ENCODE assay signal across 19 cellular contexts in the genomic region with DNA sequence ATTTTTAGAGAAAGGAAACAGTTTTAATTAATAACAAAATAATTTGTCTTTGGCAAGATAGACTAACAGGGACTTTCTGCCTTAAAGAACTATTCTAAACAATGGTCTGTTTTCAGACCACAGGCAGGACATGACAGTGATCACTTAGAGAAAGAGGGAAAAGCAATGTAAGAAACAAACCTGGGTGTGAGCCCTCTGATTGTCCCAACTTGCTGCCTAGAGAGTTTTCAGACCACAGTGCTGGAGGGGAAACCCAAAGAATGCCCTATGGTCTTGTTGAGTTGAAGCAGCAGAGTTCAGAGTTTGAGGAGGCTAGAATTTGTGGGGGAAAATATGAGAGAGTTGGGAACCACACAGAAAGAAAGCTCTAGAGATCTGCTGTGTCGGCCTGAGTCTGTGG. TPM values are rescaled to one million over a fixed set of nuclear protein-coding genes. Genes with fewer than 3 reads are reported as not detected.
DNase-seq lines count a peak whose midpoint lies in the region; ATAC-seq and TF ChIP-seq lines count a peak whose summit lies in the region.
"Had no signal": no experiment of that assay in that cellular context is flagged by ENCODE, and none has a peak within 500 bp of the region (broad histone marks: within the 10 kb centered on the region; RNA-seq: fewer than 3 reads in every experiment).

No MANE protein-coding gene starts in this region.

- ATAC-seq in activated naive CD8-positive, alpha-beta T cell treated with anti-CD3 and anti-CD28 coated beads, Interleukin-2, amount 50 U/mL, for 24 hours: peak; percentile 46
- ATAC-seq in HG02678 (IDR thresholded peaks at IDR 0.05; ENCODE audit: unreplicated experiment) (peak; percentile 41), HG02571 (IDR thresholded peaks at IDR 0.05; ENCODE audit: unreplicated experiment) (no peak), right lobe of liver (no peak)
- ATAC-seq: A549, PC-3 had no signal

- H3K27ac ChIP-seq in right lobe of liver (no peak overlapping the region), caudate nucleus (ENCODE audit: low read depth, low read length) (no peak overlapping the region), mesenchymal stem cell (ENCODE audit: low read length, poor library complexity, severe bottlenecking) (no peak overlapping the region)
- H3K27ac ChIP-seq: A549, RWPE1 had no signal

- H2AK5ac ChIP-seq in mesenchymal stem cell (ENCODE audit: low read length, severe bottlenecking): no peak overlapping the region

- H3K4me2 ChIP-seq in mesenchymal stem cell (ENCODE audit: low read length, poor library complexity, severe bottlenecking): no peak overlapping the region
- H3K4me2 ChIP-seq: A549 had no signal

- WGBS in right lobe of liver (ENCODE audit: insufficient coverage, low coverage, low lambda C conversion rate, missing lambda C conversion rate): 100% methylated on average over 1 of the region's 1 CpG
- 100% methylated on average over 1 of the region's 1 CpG for WGBS in mesenchymal stem cell

- TF ChIP-seq POLR2A in right lobe of liver (IDR thresholded peaks at IDR 0.05): no peak

- peak overlapping the region; percentile 1 for H3K27ac Mint-ChIP-seq in activated naive CD8-positive, alpha-beta T cell treated with anti-CD3 and anti-CD28 coated beads, Interleukin-2, amount 50 U/mL, for 24 hours
- H3K27ac Mint-ChIP-seq in activated naive CD8-positive, alpha-beta T cell treated with anti-CD3 and anti-CD28 coated beads for 36 hours: no peak overlapping the region

- no peak overlapping the region for H3K18ac ChIP-seq in mesenchymal stem cell (ENCODE audit: low read depth in 1 of 2, low read length in 2 of 2)

- H3K27me3 ChIP-seq in right lobe of liver: no peaks in the 10 kb centered on the region
- no peaks in the 10 kb centered on the region for H3K27me3 ChIP-seq in mesenchymal stem cell (ENCODE audit: control insufficient read depth in 1 of 2, insufficient read depth in 1 of 2, low read length in 2 of 2)

- no peak overlapping the region for H2BK15ac ChIP-seq in mesenchymal stem cell (ENCODE audit: low read depth, poor library complexity, severe bottlenecking)

- H4K8ac ChIP-seq in mesenchymal stem cell (ENCODE audit: low read length): no peak overlapping the region

- H4K91ac ChIP-seq in mesenchymal stem cell (ENCODE audit: low read length): no peak overlapping the region

- no peak overlapping the region for H3K4ac ChIP-seq in mesenchymal stem cell (ENCODE audit: low read depth in 1 of 2, low read length in 2 of 2)

- H3K4me3 Mint-ChIP-seq in activated naive CD8-positive, alpha-beta T cell treated with anti-CD3 and anti-CD28 coated beads, Interleukin-2, amount 50 U/mL, for 24 hours: no peak overlapping the region
- no peak overlapping the region for H3K4me3 Mint-ChIP-seq in activated naive CD8-positive, alpha-beta T cell treated with anti-CD3 and anti-CD28 coated beads for 36 hours

- intact Hi-C loops in right lobe of liver (cut with DNase I): no loop called here

- H3K4me1 ChIP-seq in right lobe of liver (no peaks in the 10 kb centered on the region), mesenchymal stem cell (ENCODE audit: control insufficient read depth, insufficient read depth, low read depth, low read length) (peaks cover 2% of the 10 kb centered on the region)
- H3K4me1 ChIP-seq: A549 had no signal

- no peak overlapping the region for H3K23ac ChIP-seq in mesenchymal stem cell (ENCODE audit: low read length in 2 of 2)

- H3K79me1 ChIP-seq in mesenchymal stem cell (replicated peaks; ENCODE audit: low read length, poor library complexity, severe bottlenecking): peaks cover 11% of the 10 kb centered on the region

- no peak overlapping the region for H2AFZ ChIP-seq in mesenchymal stem cell (ENCODE audit: low read depth, low read length)

- peaks cover 20% of the 10 kb centered on the region for H3K4me1 Mint-ChIP-seq in activated naive CD8-positive, alpha-beta T cell treated with anti-CD3 and anti-CD28 coated beads, Interleukin-2, amount 50 U/mL, for 24 hours
- H3K4me1 Mint-ChIP-seq in activated naive CD8-positive, alpha-beta T cell treated with anti-CD3 and anti-CD28 coated beads for 36 hours: peaks cover 10% of the 10 kb centered on the region

- peaks cover 10% of the 10 kb centered on the region for H3K36me3 Mint-ChIP-seq in activated naive CD8-positive, alpha-beta T cell treated with anti-CD3 and anti-CD28 coated beads, Interleukin-2, amount 50 U/mL, for 24 hours (ENCODE audit: low read depth)
- peaks cover 24% of the 10 kb centered on the region for H3K36me3 Mint-ChIP-seq in activated naive CD8-positive, alpha-beta T cell treated with anti-CD3 and anti-CD28 coated beads for 36 hours

- DNase-seq in activated naive CD8-positive, alpha-beta T cell treated with anti-CD3 and anti-CD28 coated beads, Interleukin-2, amount 50 U/mL, for 24 hours: no peak
- DNase-seq in activated naive CD8-positive, alpha-beta T cell treated with anti-CD3 and anti-CD28 coated beads for 36 hours: no peak
- peak; percentile 10 for DNase-seq in SK-MEL-5 (ENCODE audit: low read depth, low spot score)
- DNase-seq in right lobe of liver: no peak
- no peak for DNase-seq in caudate nucleus (lab: John Stamatoyannopoulos, UW)
- no peak for DNase-seq in mesenchymal stem cell
- DNase-seq: C1 segment of cervical spinal cord, DMS153, KG1, NCI-H1048, NCI-H1436 treated with DMSO at 0.1 percent for 48 hours, NCI-H2029 treated with DMSO at 0.1 percent for 48 hours, NCI-H2171 treated with DMSO at 0.1 percent for 48 hours, NCI-H82, PC-3 had no signal

- H3K27me3 Mint-ChIP-seq in activated naive CD8-positive, alpha-beta T cell treated with anti-CD3 and anti-CD28 coated beads, Interleukin-2, amount 50 U/mL, for 24 hours: no peaks in the 10 kb centered on the region
- H3K27me3 Mint-ChIP-seq in activated naive CD8-positive, alpha-beta T cell treated with anti-CD3 and anti-CD28 coated beads for 36 hours: no peaks in the 10 kb centered on the region

- TF ChIP-seq CTCF in right lobe of liver (IDR thresholded peaks at IDR 0.05): no peak

- H2BK120ac ChIP-seq in mesenchymal stem cell (ENCODE audit: low read depth, low read length): no peak overlapping the region

- H2BK12ac ChIP-seq in mesenchymal stem cell (ENCODE audit: low read length in 2 of 2): no peak overlapping the region

- H3K36me3 ChIP-seq in right lobe of liver (no peaks in the 10 kb centered on the region), mesenchymal stem cell (ENCODE audit: control insufficient read depth in 1 of 2, insufficient read depth in 2 of 2, low read depth in 1 of 2, low read length in 2 of 2) (peaks cover 2 to 5% of the 10 kb centered on the region in 2 experiments)

- peaks cover 11% of the 10 kb centered on the region for H3K9me3 Mint-ChIP-seq in activated naive CD8-positive, alpha-beta T cell treated with anti-CD3 and anti-CD28 coated beads, Interleukin-2, amount 50 U/mL, for 24 hours
- H3K9me3 Mint-ChIP-seq in activated naive CD8-positive, alpha-beta T cell treated with anti-CD3 and anti-CD28 coated beads for 36 hours: peaks cover 7% of the 10 kb centered on the region

- no peak overlapping the region for H3K4me3 ChIP-seq in right lobe of liver
- no peak overlapping the region for H3K4me3 ChIP-seq in mesenchymal stem cell (ENCODE audit: insufficient read depth in 1 of 2, low read depth in 1 of 2, low read length in 2 of 2)
- H3K4me3 ChIP-seq: A549 had no signal

- in situ Hi-C loops in SK-MEL-5 (cut with HindIII; ENCODE audit: low pct_unique_long_range_greater_than_20kb, low sequenced_read_pairs): no loop called here

- H3K14ac ChIP-seq in mesenchymal stem cell (ENCODE audit: low read length in 2 of 2): no peak overlapping the region

- H3K9me3 ChIP-seq in right lobe of liver (no peaks in the 10 kb centered on the region), mesenchymal stem cell (ENCODE audit: control insufficient read depth, low read length) (no peaks in the 10 kb centered on the region)

- no peak overlapping the region for H2BK5ac ChIP-seq in mesenchymal stem cell (ENCODE audit: low read depth, low read length, poor library complexity, severe bottlenecking)

- H3K9ac ChIP-seq in mesenchymal stem cell (ENCODE audit: low read length): no peak overlapping the region

RNA-seq across cellular contexts. Expression of a gene that starts 38.1 kb away (rescaled TPM):
- 10 to 100 TPM; 11.7 to 12.2 TPM for total RNA-seq in activated naive CD8-positive, alpha-beta T cell treated with anti-CD3 and anti-CD28 coated beads for 36 hours
- total RNA-seq in SK-MEL-5 (2014; rRNA removed; shearing (Covaris generic)): 3.5 and 4.2 TPM in 2 replicates
- 2.0 and 2.8 TPM in 2 replicates for polyA plus RNA-seq in SK-MEL-5 (2015; cell fraction: cytosol; rRNA removed)
- polyA plus RNA-seq in SK-MEL-5 (2015; cell fraction: nucleus; rRNA removed): 5.0 and 5.4 TPM in 2 replicates
- 1 to 10 TPM in 5 of 6 experiments, under 1 TPM in 1; 0.95 to 5.1 (median 2.2) TPM for total RNA-seq in right lobe of liver
- 3.5 TPM for polyA plus RNA-seq in mesenchymal stem cell (2013, experiment 1 of 2)
- 3.9 TPM for polyA plus RNA-seq in mesenchymal stem cell (2013, experiment 2 of 2)

Comparison
In these comparisons a context has a peak if more than half of its experiments do, and no peak if none do; other contexts are left out.
1. ATAC-seq: peak in activated naive CD8-positive, alpha-beta T cell treated with anti-CD3 and anti-CD28 coated beads, Interleukin-2, amount 50 U/mL, for 24 hours (single experiment) and HG02678 (single experiment); none in HG02571 (single experiment) and right lobe of liver (0 of 4).